In genomic region chr14:65824285-65824977, GRCh38 we compare ENCODE assay signal across 8 cellular contexts.
A peak's percentile ranks its signal among the peaks of the same experiment; 100 is the strongest.
DNase-seq lines count a peak whose midpoint lies in the region; ATAC-seq and TF ChIP-seq lines count a peak whose summit lies in the region.

No MANE protein-coding gene starts in this region.

- H3K4me1 ChIP-seq in right lobe of liver, result no peaks in the 10 kb centered on the region

- TF ChIP-seq POLR2A in right lobe of liver (IDR thresholded peaks at IDR 0.05), result no peak

- no peak overlapping the region for H3K27ac ChIP-seq in right lobe of liver

- TF ChIP-seq CTCF in right lobe of liver (IDR thresholded peaks at IDR 0.05), result peak; percentile 88 to 94 (median 90)

- H3K27me3 ChIP-seq in right lobe of liver, result no peaks in the 10 kb centered on the region

- 19% methylated on average over 4 of the region's 4 CpGs for WGBS in right lobe of liver (ENCODE audit: insufficient coverage, low coverage, low lambda C conversion rate, missing lambda C conversion rate)

- no peak overlapping the region for H3K4me3 ChIP-seq in right lobe of liver

- no peaks in the 10 kb centered on the region for H3K9me3 ChIP-seq in right lobe of liver

- peak; percentile 32 for DNase-seq in GDM1 (lab: John Stamatoyannopoulos, UW)
- peak; percentile 54 for DNase-seq in NCI-H2171 (lab: John Stamatoyannopoulos, UW)
- DNase-seq in activated CD4-positive, CD25-positive, alpha-beta regulatory T cell treated with anti-CD3 and anti-CD28 coated beads, Interleukin-2, amount 50 U/mL, for 16 hours (ENCODE audit: low read depth, low spot score), result peak; percentile 34
- DNase-seq in cerebellar nuclear complex (lab: John Stamatoyannopoulos, UW), result peak; percentile 17 to 18
- DNase-seq in right lobe of liver, result peak in 1 of 3 donors; percentile 51
- peak; percentile 13 for DNase-seq in stimulated activated CD8-positive, alpha-beta memory T cell treated with anti-CD3 and anti-CD28 coated beads, Interleukin-12 subunit alpha, Interleukin-12 subunit beta, amount 100 ng/mL, for 4 hours (ENCODE audit: low read depth)

- intact Hi-C loops in right lobe of liver (cut with DNase I), result loop anchor here (10.0 kb wide), 3 partner anchors 410 to 660 kb away; partner anchors contain the start of gene FUT8 (in 1 of the 2)

- no peaks in the 10 kb centered on the region for H3K36me3 ChIP-seq in right lobe of liver

- ATAC-seq in HG02870 (IDR thresholded peaks at IDR 0.05; ENCODE audit: unreplicated experiment), result peak; percentile 76
- peak; percentile 91 to 97 (median 94) for ATAC-seq in right lobe of liver
- no peak for ATAC-seq in HG03432 (IDR thresholded peaks at IDR 0.05; ENCODE audit: unreplicated experiment)
